ENCODE assay signal across 8 cellular contexts in the genomic region with DNA sequence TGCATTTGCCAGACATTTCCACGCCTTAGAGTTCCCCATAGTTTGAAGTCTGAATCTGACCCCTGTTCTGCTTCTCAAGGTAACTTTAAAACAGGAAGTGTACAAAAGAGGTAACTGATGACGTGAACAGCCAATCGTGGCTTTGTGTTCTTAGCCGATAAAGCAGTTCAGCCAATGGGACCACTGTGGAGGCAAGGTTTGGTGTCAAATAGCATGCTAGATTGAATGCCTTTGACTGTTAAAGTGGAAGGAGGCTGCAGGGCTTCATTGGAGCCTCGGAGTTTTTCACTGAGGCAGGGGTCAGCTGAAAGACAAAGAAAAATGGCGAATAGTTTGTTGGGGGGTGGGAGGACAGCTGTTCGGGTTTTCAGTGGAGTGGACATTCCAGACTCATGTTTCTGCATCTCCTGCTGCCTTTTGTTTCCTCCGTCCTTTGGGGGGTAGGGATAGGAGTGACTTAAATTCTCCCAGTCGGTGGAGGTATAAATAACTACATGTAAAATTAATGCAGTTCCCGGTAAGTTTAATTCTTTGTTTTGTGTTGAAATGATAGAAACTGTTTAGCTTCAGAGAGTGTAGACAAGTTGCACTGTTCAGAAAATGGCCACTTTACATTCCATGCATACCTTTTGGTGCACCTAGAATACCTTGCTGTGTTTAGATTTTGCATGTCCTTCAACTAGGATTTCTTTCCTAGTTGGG. TPM values are rescaled to one million over a fixed set of nuclear protein-coding genes. Genes with fewer than 3 reads are reported as not detected.
DNase-seq lines count a peak whose midpoint lies in the region; ATAC-seq, FAIRE-seq and TF ChIP-seq lines count a peak whose summit lies in the region.

No MANE protein-coding gene starts in this region.

- H3K27me3 Mint-ChIP-seq in Caco-2 (ENCODE audit: insufficient read depth, unreplicated experiment) = no peaks in the 10 kb centered on the region
- H3K27me3 Mint-ChIP-seq in activated T-cell treated with anti-CD3 and anti-CD28 coated beads, Interleukin-2, amount 50 U/mL, for 24 hours = no peaks in the 10 kb centered on the region

- intact Hi-C loops in Caco-2 (cut with micrococcal nuclease; ENCODE audit: unreplicated experiment) (loop anchor here (1.0 kb wide), 1 partner anchor 17 kb away; no protein-coding TSS in a partner anchor), OCI-LY7 (cut with micrococcal nuclease; ENCODE audit: unreplicated experiment) (no loop called here)

- H3K4me2 ChIP-seq in OCI-LY7 (ENCODE audit: low read length) = peak overlapping the region; percentile 90

- peak overlapping the region; percentile 96 for H3K27ac Mint-ChIP-seq in Caco-2 (ENCODE audit: unreplicated experiment)
- H3K27ac Mint-ChIP-seq in activated T-cell treated with anti-CD3 and anti-CD28 coated beads, Interleukin-2, amount 50 U/mL, for 24 hours = peak overlapping the region; percentile 82

- H4K20me1 ChIP-seq in OCI-LY7 (ENCODE audit: insufficient read depth, low read length) = peaks cover 4% of the 10 kb centered on the region; the same call in 1 of the 2 replicates

- peak overlapping the region; percentile 72 for H3K9ac ChIP-seq in mucosa of stomach (ENCODE audit: low read length)

- H3K9me2 ChIP-seq in OCI-LY7 (ENCODE audit: insufficient read depth, low read length) = no peaks in the 10 kb centered on the region

- ATAC-seq in GM21390 (IDR thresholded peaks at IDR 0.05; ENCODE audit: unreplicated experiment) = peak; percentile 92
- peak; percentile 91 for ATAC-seq in esophagus mucosa

- peak overlapping the region; percentile 90 for H3K4me3 Mint-ChIP-seq in Caco-2 (ENCODE audit: unreplicated experiment)
- H3K4me3 Mint-ChIP-seq in activated T-cell treated with anti-CD3 and anti-CD28 coated beads, Interleukin-2, amount 50 U/mL, for 24 hours = peak overlapping the region; percentile 80

- H3K27ac ChIP-seq in OCI-LY7 (ENCODE audit: low read depth, low read length, poor library complexity, severe bottlenecking) = peak overlapping the region; percentile 86

- H3K9me3 ChIP-seq in Caco-2 = no peaks in the 10 kb centered on the region
- H3K9me3 ChIP-seq in OCI-LY7 (ENCODE audit: low read length) = no peaks in the 10 kb centered on the region
- no peaks in the 10 kb centered on the region for H3K9me3 ChIP-seq in mucosa of stomach (ENCODE audit: control insufficient read depth, low read length)

- H3K4me1 Mint-ChIP-seq in Caco-2 (ENCODE audit: low read depth, unreplicated experiment) = no peaks in the 10 kb centered on the region
- peaks cover 76% of the 10 kb centered on the region for H3K4me1 Mint-ChIP-seq in activated T-cell treated with anti-CD3 and anti-CD28 coated beads, Interleukin-2, amount 50 U/mL, for 24 hours (ENCODE audit: low read depth)

- DNase-seq in Caco-2 (peak; percentile 81 to 88), HTR-8/SVneo (ENCODE audit: insufficient read length, low spot score) (peak; percentile 81), OCI-LY7 (ENCODE audit: low spot score) (peak; percentile 97)
- DNase-seq in activated T-cell treated with anti-CD3 and anti-CD28 coated beads, Interleukin-2, amount 50 U/mL, for 24 hours = peak; percentile 49
- DNase-seq in stimulated activated CD8-positive, alpha-beta memory T cell treated with anti-CD3 and anti-CD28 coated beads, Interleukin-4, amount 100 ng/mL, for 48 hours = peak; percentile 68

- POLR2A ChIA-PET in Caco-2 (lab: Charles Lee) (interaction anchor here (0.6 to 1.8 kb wide), 3 partner anchors 18 to 178 kb away, joined by 3 to 14 read pairs (median 3); partner anchors contain the start of genes CITED4, NFYC and ZNF684), OCI-LY7 (lab: Charles Lee) (interaction anchor here (0.6 to 15.4 kb wide), 7 partner anchors 8 to 46 kb away, joined by 4 to 168 read pairs (median 6); partner anchors contain the start of gene NFYC)

- CTCF ChIA-PET in Caco-2 (lab: Charles Lee) (no interaction called here), OCI-LY7 (lab: Charles Lee; ENCODE audit: unreplicated experiment) (interaction anchor here (0.5 to 1.0 kb wide), 3 partner anchors 8 to 1252 kb away, joined by 3 to 7 read pairs (median 4); no protein-coding TSS in a partner anchor)

- H3K79me2 ChIP-seq in OCI-LY7 (ENCODE audit: insufficient read depth, low read depth, low read length) = peaks cover 99% of the 10 kb centered on the region

- peaks cover 24% of the 10 kb centered on the region for H3K4me1 ChIP-seq in Caco-2
- peaks cover 61% of the 10 kb centered on the region for H3K4me1 ChIP-seq in OCI-LY7 (ENCODE audit: insufficient read depth, low read length, poor library complexity, severe bottlenecking)
- peaks cover 37% of the 10 kb centered on the region for H3K4me1 ChIP-seq in mucosa of stomach (ENCODE audit: control insufficient read depth, insufficient read depth, low read length)

- peak overlapping the region; percentile 53 for H3K4me3 ChIP-seq in Caco-2 (ENCODE audit: low read depth, low read length)
- H3K4me3 ChIP-seq in OCI-LY7 (ENCODE audit: low read depth, low read length, poor library complexity, severe bottlenecking) = peak overlapping the region; percentile 78
- H3K4me3 ChIP-seq in mucosa of stomach (ENCODE audit: low read length) = peak overlapping the region; percentile 72

- TF ChIP-seq CTCF in Caco-2 (IDR thresholded peaks at IDR 0.05; ENCODE audit: insufficient read depth in 1 of 2, low read depth in 1 of 2, low read length in 1 of 2, severe bottlenecking in 1 of 2, unreplicated experiment in 1 of 2) (no peak), OCI-LY7 (conservative IDR thresholded peaks at IDR 0.05; ENCODE audit: low read length) (no peak)

- H3K27me3 ChIP-seq in Caco-2 (replicated peaks; ENCODE audit: control insufficient read depth, insufficient read depth, low read length) (no peaks in the 10 kb centered on the region), mucosa of stomach (ENCODE audit: control insufficient read depth, insufficient read depth, low read length) (no peaks in the 10 kb centered on the region)

- peak overlapping the region; percentile 59; the same call in 1 of the 2 replicates for H2AFZ ChIP-seq in OCI-LY7 (ENCODE audit: low read length)

- peaks cover 1% of the 10 kb centered on the region; the same call in 1 of the 2 replicates for H3K36me3 ChIP-seq in Caco-2 (ENCODE audit: control insufficient read depth, insufficient read depth, low read length)
- H3K36me3 ChIP-seq in OCI-LY7 (ENCODE audit: insufficient read depth, low read length) = peaks cover 10% of the 10 kb centered on the region
- H3K36me3 ChIP-seq in mucosa of stomach (ENCODE audit: control insufficient read depth, insufficient read depth, low read length) = no peaks in the 10 kb centered on the region

- BruUV-seq in Caco-2 (replicated peaks; lab: Mats Ljungman, UMichigan) (no TSS peak), OCI-LY7 (replicated peaks; lab: Mats Ljungman, UMichigan) (no TSS peak)

- H3K36me3 Mint-ChIP-seq in Caco-2 (ENCODE audit: insufficient read depth, unreplicated experiment) = peaks cover 12% of the 10 kb centered on the region
- H3K36me3 Mint-ChIP-seq in activated T-cell treated with anti-CD3 and anti-CD28 coated beads, Interleukin-2, amount 50 U/mL, for 24 hours (ENCODE audit: low read depth) = peaks cover 34% of the 10 kb centered on the region

- no peak for FAIRE-seq in HTR-8/SVneo (lab: Jason Lieb, UNC)

- H3K9me3 Mint-ChIP-seq in Caco-2 (ENCODE audit: unreplicated experiment) = no peaks in the 10 kb centered on the region
- H3K9me3 Mint-ChIP-seq in activated T-cell treated with anti-CD3 and anti-CD28 coated beads, Interleukin-2, amount 50 U/mL, for 24 hours = no peaks in the 10 kb centered on the region

RNA-seq across cellular contexts. Expression of gene NFYC, which starts 17.7 kb away (rescaled TPM):
- total RNA-seq in Caco-2 (2022) = 45.5 and 61.6 TPM in 2 replicates
- 29.3 and 39.1 TPM in 2 replicates for total RNA-seq in OCI-LY7 (2014; rRNA removed; shearing (Covaris generic))
- 71.0 and 77.1 TPM in 2 replicates for total RNA-seq in OCI-LY7 (2022)
- total RNA-seq in esophagus mucosa = 40.8 TPM

RNA-seq across cellular contexts. Expression of gene RIMS3, which starts 43.8 kb away (rescaled TPM):
- 2.8 and 3.1 TPM in 2 replicates for total RNA-seq in Caco-2 (2022)
- 79.5 and 89.3 TPM in 2 replicates for total RNA-seq in OCI-LY7 (2014; rRNA removed; shearing (Covaris generic))
- total RNA-seq in OCI-LY7 (2022) = 80.3 and 106 TPM in 2 replicates
- 2.2 TPM for total RNA-seq in esophagus mucosa

Comparison
In these comparisons a context has a peak if more than half of its experiments do, and no peak if none do; other contexts are left out.
1. Peak in every context shown above with its lines: DNase-seq, ATAC-seq, H3K4me3 ChIP-seq and H3K27ac ChIP-seq.
2. RNA of gene RIMS3, which starts 43.8 kb away (total RNA-seq): 79.5 to 106 TPM in OCI-LY7; 2.8 to 3.1 TPM in Caco-2 and 2.2 TPM in esophagus mucosa (single experiment); every median in the first group is over 10 times any median in the second.